ENCODE assay signal across 1 cellular context in genomic region chr3:124584245-124584551, GRCh38.
TF ChIP-seq lines count a peak whose summit lies in the region.

No MANE protein-coding gene starts in this region.

TF ChIP-seq in H1, 55 proteins besides CTCF, POLR2A, EP300 and RAD21 (continued from another document):
- no peak for TF ChIP-seq CHD7 (IDR thresholded peaks at IDR 0.05; ENCODE audit: insufficient replicate concordance, low read length)
- no peak for TF ChIP-seq ZNF274 (IDR thresholded peaks at IDR 0.05; ENCODE audit: borderline replicate concordance, extremely low read depth, low read length)
- no peak for TF ChIP-seq TAF7 (optimal IDR thresholded peaks at IDR 0.05; ENCODE audit: borderline replicate concordance, low read depth, low read length)
- no peak for TF ChIP-seq JUN (IDR thresholded peaks at IDR 0.05; ENCODE audit: low read depth, low read length)
- TF ChIP-seq BCL11A (IDR thresholded peaks at IDR 0.05; ENCODE audit: low read depth in 2 of 2, low read length in 2 of 2) = no peak
- TF ChIP-seq SIRT6 (IDR thresholded peaks at IDR 0.05; ENCODE audit: low read length) = no peak
- TF ChIP-seq NRF1 (IDR thresholded peaks at IDR 0.05; ENCODE audit: low read depth, low read length) = no peak
